10 cellular contexts compared by ENCODE assay signal in genomic region chr6:105401247-105402089, GRCh38. TPM values are rescaled to one million over a fixed set of nuclear protein-coding genes. Genes with fewer than 3 reads are reported as not detected.
DNase-seq lines count a peak whose midpoint lies in the region; ATAC-seq and TF ChIP-seq lines count a peak whose summit lies in the region.
"Had no signal": no experiment of that assay in that cellular context is flagged by ENCODE, and none has a peak within 500 bp of the region (broad histone marks: within the 10 kb centered on the region; RNA-seq: fewer than 3 reads in every experiment).

No MANE protein-coding gene starts in this region.

- DNase-seq in T-helper 2 cell treated with Interferon-gamma antibody and Interleukin-4, amounts not matched to agents 5 μg/mL and 100 μg/mL, for 36 hours (ENCODE audit: low spot score), result no peak
- DNase-seq in T-helper 2 cell (no peak), suprapubic skin (ENCODE audit: low spot score in 2 of 2) (no peak), GM10248 (ENCODE audit: extremely low spot score) (no peak), glomerular visceral epithelial cell (ENCODE audit: extremely low spot score) (no peak), inferior parietal cortex (ENCODE audit: extremely low spot score) (no peak)
- DNase-seq in activated CD8-positive, alpha-beta T cell treated with anti-CD3 and anti-CD28 coated beads for 36 hours, result no peak
- DNase-seq: 8988T, NCI-H1048 had no signal

- WGBS in suprapubic skin, result 51% methylated on average over 8 of the region's 8 CpGs

- no peak for TF ChIP-seq CTCF in activated CD8-positive, alpha-beta T cell treated with anti-CD3 and anti-CD28 coated beads for 36 hours (IDR thresholded peaks at IDR 0.05)
- TF ChIP-seq CTCF in suprapubic skin (IDR thresholded peaks at IDR 0.05) (no peak), GM10248 (IDR thresholded peaks at IDR 0.05; ENCODE audit: control extremely low read depth, extremely low read depth, low read depth, missing control alignments) (no peak)

- POLR2A ChIA-PET in activated CD8-positive, alpha-beta T cell treated with anti-CD3 and anti-CD28 coated beads for 36 hours (lab: Charles Lee), result interaction anchor here (0.7 to 1.3 kb wide), 2 partner anchors 15 to 28 kb away, joined by 3 read pairs; no protein-coding TSS in a partner anchor
- POLR2A ChIA-PET in GM10248 (lab: Yijun Ruan, JAX), result no interaction called here

- peaks cover 8% of the 10 kb centered on the region for H3K27me3 Mint-ChIP-seq in T-helper 2 cell treated with Interferon-gamma antibody and Interleukin-4, amounts not matched to agents 5 μg/mL and 100 μg/mL, for 36 hours (ENCODE audit: low read depth)
- no peaks in the 10 kb centered on the region for H3K27me3 Mint-ChIP-seq in activated CD8-positive, alpha-beta T cell treated with anti-CD3 and anti-CD28 coated beads for 36 hours

- intact Hi-C loops in activated CD8-positive, alpha-beta T cell treated with anti-CD3 and anti-CD28 coated beads for 36 hours (cut with micrococcal nuclease), result loop anchor here (5.0 kb wide), 1 partner anchor 314 kb away; no protein-coding TSS in a partner anchor

- TF ChIP-seq EP300 in suprapubic skin (IDR thresholded peaks at IDR 0.05), result no peak

- H3K4me3 ChIP-seq in iPS-20b (ENCODE audit: low read length) (peak overlapping the region; percentile 88), suprapubic skin (peak overlapping the region; percentile 97)

- peaks cover 2% of the 10 kb centered on the region; the same call in 1 of the 2 replicates for H3K36me3 ChIP-seq in iPS-20b (ENCODE audit: insufficient read depth, low read depth, low read length)
- H3K36me3 ChIP-seq in suprapubic skin, result peaks cover under 1% of the 10 kb centered on the region

- H3K9me3 ChIP-seq in iPS-20b (ENCODE audit: insufficient read depth, low read depth, low read length) (no peaks in the 10 kb centered on the region), suprapubic skin (no peaks in the 10 kb centered on the region)

- H3K9me3 Mint-ChIP-seq in T-helper 2 cell treated with Interferon-gamma antibody and Interleukin-4, amounts not matched to agents 5 μg/mL and 100 μg/mL, for 36 hours, result no peaks in the 10 kb centered on the region
- no peaks in the 10 kb centered on the region for H3K9me3 Mint-ChIP-seq in activated CD8-positive, alpha-beta T cell treated with anti-CD3 and anti-CD28 coated beads for 36 hours

- H3K4me1 Mint-ChIP-seq in T-helper 2 cell treated with Interferon-gamma antibody and Interleukin-4, amounts not matched to agents 5 μg/mL and 100 μg/mL, for 36 hours (ENCODE audit: low read depth), result peaks cover 50% of the 10 kb centered on the region
- peaks cover 64% of the 10 kb centered on the region for H3K4me1 Mint-ChIP-seq in activated CD8-positive, alpha-beta T cell treated with anti-CD3 and anti-CD28 coated beads for 36 hours (ENCODE audit: low read depth)

- peaks cover 7% of the 10 kb centered on the region for H3K36me3 Mint-ChIP-seq in T-helper 2 cell treated with Interferon-gamma antibody and Interleukin-4, amounts not matched to agents 5 μg/mL and 100 μg/mL, for 36 hours (ENCODE audit: low read depth)
- H3K36me3 Mint-ChIP-seq in activated CD8-positive, alpha-beta T cell treated with anti-CD3 and anti-CD28 coated beads for 36 hours (ENCODE audit: low read depth), result no peaks in the 10 kb centered on the region

- CTCF ChIA-PET in activated CD8-positive, alpha-beta T cell treated with anti-CD3 and anti-CD28 coated beads for 36 hours (lab: Charles Lee), result interaction anchor here (0.9 to 5.6 kb wide), 6 partner anchors 8 to 313 kb away, joined by 3 to 25 read pairs (median 6); no protein-coding TSS in a partner anchor
- CTCF ChIA-PET in GM10248 (lab: Yijun Ruan, JAX), result interaction anchor here (0.7 to 3.7 kb wide), 7 partner anchors 14 to 313 kb away, joined by 3 to 34 read pairs (median 14); no protein-coding TSS in a partner anchor

- H3K27ac ChIP-seq in iPS-20b (ENCODE audit: low read length), result no peak overlapping the region
- no peak overlapping the region for H3K27ac ChIP-seq in suprapubic skin

- H3K27ac Mint-ChIP-seq in T-helper 2 cell treated with Interferon-gamma antibody and Interleukin-4, amounts not matched to agents 5 μg/mL and 100 μg/mL, for 36 hours, result no peak overlapping the region
- H3K27ac Mint-ChIP-seq in activated CD8-positive, alpha-beta T cell treated with anti-CD3 and anti-CD28 coated beads for 36 hours, result no peak overlapping the region

- no peak for ATAC-seq in activated CD8-positive, alpha-beta T cell treated with anti-CD3 and anti-CD28 coated beads for 36 hours

- H3K27me3 ChIP-seq in iPS-20b (ENCODE audit: insufficient read depth, low read length) (no peaks in the 10 kb centered on the region), suprapubic skin (no peaks in the 10 kb centered on the region)

- H3K9ac ChIP-seq in iPS-20b (ENCODE audit: low read depth, low read length), result peak overlapping the region; percentile 67; the same call in 1 of the 2 replicates

- TF ChIP-seq POLR2A in suprapubic skin (IDR thresholded peaks at IDR 0.05), result no peak

- H3K4me1 ChIP-seq in iPS-20b (ENCODE audit: insufficient read depth, low read length) (peaks cover 27% of the 10 kb centered on the region), suprapubic skin (peaks cover 30% of the 10 kb centered on the region)

- peak overlapping the region; percentile 97 for H3K4me3 Mint-ChIP-seq in T-helper 2 cell treated with Interferon-gamma antibody and Interleukin-4, amounts not matched to agents 5 μg/mL and 100 μg/mL, for 36 hours
- H3K4me3 Mint-ChIP-seq in activated CD8-positive, alpha-beta T cell treated with anti-CD3 and anti-CD28 coated beads for 36 hours, result peak overlapping the region; percentile 84

RNA-seq across cellular contexts. Expression of gene PREP, which starts 1.4 kb away (rescaled TPM):
- 10 to 100 TPM; 46.4 to 46.9 TPM for total RNA-seq in activated CD8-positive, alpha-beta T cell treated with anti-CD3 and anti-CD28 coated beads for 36 hours
- total RNA-seq in suprapubic skin, result 10 to 100 TPM; 22.1 to 36.0 (median 30.3) TPM
